8 cellular contexts compared by ENCODE assay signal in genomic region chr1:46622341-46622740, GRCh38. TPM values are rescaled to one million over a fixed set of nuclear protein-coding genes. Genes with fewer than 3 reads are reported as not detected.
DNase-seq lines count a peak whose midpoint lies in the region; ATAC-seq and TF ChIP-seq lines count a peak whose summit lies in the region.

No MANE protein-coding gene starts in this region.

- TF ChIP-seq CTCF in WI38 (IDR thresholded peaks at IDR 0.05; ENCODE audit: low read depth, low read length), result peak; percentile 23; the same call in 1 of the 2 replicates

- ATAC-seq in left lobe of liver (peak; percentile 87), HG03460 (IDR thresholded peaks at IDR 0.05; ENCODE audit: unreplicated experiment) (no peak), HG03159 (IDR thresholded peaks at IDR 0.05; ENCODE audit: unreplicated experiment) (no peak)

- H3K4me3 ChIP-seq in WI38 (ENCODE audit: low read depth, low read length), result no peak overlapping the region

- DNase-seq in CD1c-positive myeloid dendritic cell (ENCODE audit: extremely low spot score) (peak; percentile 34), HT1080 (ENCODE audit: low read depth) (peak; percentile 49), left lobe of liver (ENCODE audit: low spot score) (no peak), NCI-H1417 treated with DMSO at 0.1 percent for 48 hours (lab: John Stamatoyannopoulos, UW) (no peak), GDM1 (lab: John Stamatoyannopoulos, UW) (no peak)

RNA-seq across cellular contexts. Expression of gene MOB3C, which starts 5.7 kb away (rescaled TPM):
- total RNA-seq in HT1080 (2014; rRNA removed; shearing (Covaris generic)), result 4.5 and 5.4 TPM in 2 replicates
- 4.6 and 4.7 TPM in 2 replicates for polyA plus RNA-seq in HT1080 (2015; cell fraction: cytosol; rRNA removed)
- polyA plus RNA-seq in HT1080 (2015; cell fraction: nucleus; rRNA removed), result 6.7 and 8.6 TPM in 2 replicates
- 5.3 TPM for total RNA-seq in left lobe of liver

RNA-seq across cellular contexts. Expression of gene MKNK1, which starts 18.3 kb away (rescaled TPM):
- 13.0 and 16.9 TPM in 2 replicates for total RNA-seq in HT1080 (2014; rRNA removed; shearing (Covaris generic))
- 13.1 and 13.8 TPM in 2 replicates for polyA plus RNA-seq in HT1080 (2015; cell fraction: cytosol; rRNA removed)
- 27.3 and 34.8 TPM in 2 replicates for polyA plus RNA-seq in HT1080 (2015; cell fraction: nucleus; rRNA removed)
- total RNA-seq in left lobe of liver, result 18.9 TPM

RNA-seq across cellular contexts. Expression of gene ATPAF1, which starts 45.8 kb away (rescaled TPM):
- total RNA-seq in HT1080 (2014; rRNA removed; shearing (Covaris generic)), result 57.8 and 58.5 TPM in 2 replicates
- 46.8 and 47.4 TPM in 2 replicates for polyA plus RNA-seq in HT1080 (2015; cell fraction: cytosol; rRNA removed)
- polyA plus RNA-seq in HT1080 (2015; cell fraction: nucleus; rRNA removed), result 25.0 and 27.8 TPM in 2 replicates
- 43.0 TPM for total RNA-seq in left lobe of liver

RNA-seq across cellular contexts. Expression of gene TEX38, which starts 49.3 kb away (rescaled TPM):
- not detected in 2 replicates for total RNA-seq in HT1080 (2014; rRNA removed; shearing (Covaris generic))
- 0.22 TPM in 1 of 2 replicates, not detected in the other for polyA plus RNA-seq in HT1080 (2015; cell fraction: cytosol; rRNA removed)
- polyA plus RNA-seq in HT1080 (2015; cell fraction: nucleus; rRNA removed), result 0.34 TPM in 1 of 2 replicates, not detected in the other
- not detected for total RNA-seq in left lobe of liver

Comparison
In these comparisons a context has a peak if more than half of its experiments do, and no peak if none do; other contexts are left out.
1. DNase-seq: peak in CD1c-positive myeloid dendritic cell (single experiment) and HT1080 (single experiment); none in left lobe of liver (single experiment), NCI-H1417 treated with DMSO at 0.1 percent for 48 hours (single experiment) and GDM1 (single experiment).